Comparison of ENCODE assay signal across 21 cellular contexts in the genomic region with DNA sequence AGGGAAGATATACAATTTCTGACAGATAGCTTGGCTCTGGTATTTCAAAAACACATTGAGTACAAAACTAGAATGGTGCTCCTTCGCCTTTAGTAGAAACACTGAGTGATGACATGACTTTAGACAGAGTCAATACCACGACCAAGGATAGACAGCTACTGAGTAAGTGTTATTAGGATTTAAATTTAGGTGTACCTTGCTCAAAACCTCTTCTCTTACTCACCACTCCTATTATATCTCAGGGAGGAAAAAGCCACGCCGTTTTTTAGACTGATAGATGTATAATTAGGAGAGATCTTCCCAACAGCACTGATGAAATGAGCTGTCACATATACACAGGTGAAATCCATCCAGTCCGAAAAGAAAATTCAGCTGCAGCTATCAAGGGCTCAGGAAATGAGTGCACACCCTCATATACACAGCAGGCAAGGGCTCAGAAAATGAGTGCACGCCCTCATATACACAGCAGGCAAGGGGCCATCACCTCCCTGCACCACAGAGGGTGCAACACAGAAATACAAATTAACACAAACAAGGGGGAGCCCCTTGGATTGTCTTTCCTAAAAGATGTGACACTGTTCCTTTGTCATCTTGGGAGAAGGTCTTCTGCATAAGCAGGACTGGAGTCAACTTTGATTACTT. TPM values are rescaled to one million over a fixed set of nuclear protein-coding genes. Genes with fewer than 3 reads are reported as not detected.
DNase-seq lines count a peak whose midpoint lies in the region; TF ChIP-seq lines count a peak whose summit lies in the region.
"Had no signal": no experiment of that assay in that cellular context is flagged by ENCODE, and none has a peak within 500 bp of the region (broad histone marks: within the 10 kb centered on the region; RNA-seq: fewer than 3 reads in every experiment).

No MANE protein-coding gene starts in this region.

- no peak for TF ChIP-seq POLR2A in uterus (IDR thresholded peaks at IDR 0.05)

- H3K4me3 ChIP-seq in cardiac muscle cell (no peak overlapping the region), right atrium auricular region (no peak overlapping the region), uterus (no peak overlapping the region)
- H3K4me3 ChIP-seq: smooth muscle cell had no signal

- H3K4me1 ChIP-seq in cardiac muscle cell (ENCODE audit: low read depth) (peaks cover 55% of the 10 kb centered on the region), right atrium auricular region (peaks cover 0 to 55% of the 10 kb centered on the region in 2 donors), uterus (peaks cover 14 to 19% of the 10 kb centered on the region in 2 donors)

- H3K36me3 ChIP-seq in cardiac muscle cell (no peaks in the 10 kb centered on the region), right atrium auricular region (no peaks in the 10 kb centered on the region), uterus (no peaks in the 10 kb centered on the region)
- H3K36me3 ChIP-seq: BE2C had no signal

- H3K9me3 ChIP-seq in cardiac muscle cell (ENCODE audit: low read depth) (no peaks in the 10 kb centered on the region), right atrium auricular region (no peaks in the 10 kb centered on the region), uterus (no peaks in the 10 kb centered on the region)
- H3K9me3 ChIP-seq: BE2C had no signal

- no peak for DNase-seq in cardiac muscle cell (ENCODE audit: low read depth in 1 of 2, low spot score in 1 of 2)
- no peak for DNase-seq in cardiac septum (ENCODE audit: low spot score)
- no peak for DNase-seq in right atrium auricular region (ENCODE audit: low spot score)
- DNase-seq in putamen (ENCODE audit: low spot score): peak; percentile 55
- DNase-seq in uterus: no peak
- no peak for DNase-seq in NOMO-1 treated with DMSO at 0.1 percent for 48 hours (lab: John Stamatoyannopoulos, UW; ENCODE audit: unreplicated experiment)
- no peak for DNase-seq in mucosa of gallbladder (ENCODE audit: low spot score)
- no peak for DNase-seq in GM03348 (ENCODE audit: low spot score)
- DNase-seq: activated CD4-positive, CD25-positive, alpha-beta regulatory T cell; activated CD8-positive, alpha-beta T cell treated with anti-CD3 and anti-CD28 coated beads for 36 hours; activated naive CD4-positive, alpha-beta T cell; amniotic stem cell; BE2C; foreskin melanocyte; KG1; naive thymus-derived CD8-positive, alpha-beta T cell; NCI-H2171 treated with DMSO at 0.1 percent for 48 hours; posterior cingulate gyrus; stimulated activated CD4-positive, alpha-beta T cell treated with anti-CD3 and anti-CD28 coated beads, Interleukin-2, amount 100 ng/mL, for 48 hours; stimulated activated naive CD4-positive, alpha-beta T cell had no signal

- intact Hi-C loops in cardiac septum (cut with DNase I): loop anchor here (5.0 kb wide), 1 partner anchor 120 kb away; a partner anchor contains a TSS
- intact Hi-C loops in uterus (cut with DNase I; ENCODE audit: low total_unique reads): no loop called here

- H3K27me3 ChIP-seq in cardiac muscle cell (no peaks in the 10 kb centered on the region), right atrium auricular region (no peaks in the 10 kb centered on the region), uterus (no peaks in the 10 kb centered on the region)
- H3K27me3 ChIP-seq: BE2C had no signal

- TF ChIP-seq CTCF in cardiac muscle cell (IDR thresholded peaks at IDR 0.05; ENCODE audit: low read depth, low read length) (no peak), right atrium auricular region (IDR thresholded peaks at IDR 0.05) (no peak), uterus (IDR thresholded peaks at IDR 0.05) (no peak)

- H3K27ac ChIP-seq in cardiac muscle cell (peak overlapping the region; percentile 84), right atrium auricular region (peak overlapping the region; percentile 86), uterus (peak overlapping the region; percentile 81 to 85)

RNA-seq across cellular contexts. Expression of a gene that starts 53.7 kb away (rescaled TPM):
- total RNA-seq in cardiac muscle cell: 24.2 and 31.8 TPM in 2 replicates
- 38.3 and 57.3 TPM in 2 replicates for polyA plus RNA-seq in cardiac muscle cell
- 21.1 TPM for total RNA-seq in cardiac septum
- 10 to 100 TPM; 19.1 to 22.5 TPM for total RNA-seq in right atrium auricular region
- total RNA-seq in uterus: 10 to 100 TPM in 2 of 4 donors, 1 to 10 TPM in 2; 3.1 to 33.0 (median 15.7) TPM
- total RNA-seq in mucosa of gallbladder: 21.6 TPM

RNA-seq across cellular contexts. Expression of a gene that starts 54.3 kb away (rescaled TPM):
- total RNA-seq in cardiac muscle cell (12.4 and 14.6 TPM in 2 replicates), cardiac septum (13.3 TPM), right atrium auricular region (10 to 100 TPM in 1 of 2 donors, 1 to 10 TPM in 1; 9.4 to 15.0 TPM), uterus (10 to 100 TPM; 14.4 to 32.5 (median 25.6) TPM), mucosa of gallbladder (15.7 TPM)
- polyA plus RNA-seq in cardiac muscle cell: 19.1 and 22.5 TPM in 2 replicates
